In the genomic region with DNA sequence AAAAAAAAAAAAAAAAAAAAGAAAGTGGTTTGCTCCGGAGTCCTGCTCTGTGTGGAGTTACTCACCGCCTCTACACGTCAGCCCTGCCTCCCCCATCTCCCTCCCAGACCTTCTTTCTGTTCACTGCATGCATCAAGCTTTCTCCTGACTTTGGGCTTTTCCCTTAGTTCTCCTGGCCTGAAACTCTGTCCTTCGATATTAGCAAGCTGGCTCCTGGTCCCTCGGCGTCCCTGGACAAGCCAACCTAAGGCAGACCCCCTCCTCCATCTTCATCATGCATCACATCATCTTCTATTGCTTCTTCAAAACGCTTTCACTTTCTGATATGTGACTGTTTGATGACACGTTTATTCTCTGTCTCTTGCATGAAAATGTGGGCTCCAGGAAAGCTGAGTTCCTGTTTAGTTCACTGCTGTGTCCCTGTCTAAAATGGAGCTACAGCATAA, we compare ENCODE assay signal across 8 cellular contexts. TPM values are rescaled to one million over a fixed set of nuclear protein-coding genes. Genes with fewer than 3 reads are reported as not detected.
DNase-seq lines count a peak whose midpoint lies in the region; ATAC-seq and TF ChIP-seq lines count a peak whose summit lies in the region.

No MANE protein-coding gene starts in this region.

- H3K27me3 ChIP-seq in BLaER1 (no peaks in the 10 kb centered on the region), testis (no peaks in the 10 kb centered on the region)

- H3K36me3 ChIP-seq in BLaER1 (no peaks in the 10 kb centered on the region), testis (ENCODE audit: low read depth, missing control alignments) (no peaks in the 10 kb centered on the region)

- intact Hi-C loops in testis (cut with DNase I; ENCODE audit: low total_unique reads), result no loop called here

- no peak overlapping the region for H3K9ac ChIP-seq in BLaER1

- H3K4me1 Mint-ChIP-seq in activated naive CD8-positive, alpha-beta T cell treated with anti-CD3 and anti-CD28 coated beads for 36 hours, result peaks cover 7% of the 10 kb centered on the region

- WGBS in testis, 2 donors, result 57 to 68% methylated on average over 8 of the region's 8 CpGs

- H3K27ac ChIP-seq in BLaER1, result no peak overlapping the region
- H3K27ac ChIP-seq in testis, result peak overlapping the region in 1 of 2 donors; percentile 11

- H3K4me3 Mint-ChIP-seq in activated naive CD8-positive, alpha-beta T cell treated with anti-CD3 and anti-CD28 coated beads for 36 hours, result peak overlapping the region; percentile 68

- H3K4me1 ChIP-seq in BLaER1, result peaks cover 72% of the 10 kb centered on the region
- H3K4me1 ChIP-seq in testis, result peaks cover 5% of the 10 kb centered on the region

- TF ChIP-seq POLR2A in testis (IDR thresholded peaks at IDR 0.05), result no peak

- H4K20me1 ChIP-seq in BLaER1, result no peaks in the 10 kb centered on the region

- H3K9me3 ChIP-seq in BLaER1 (peaks cover 4% of the 10 kb centered on the region; the same call in 1 of the 2 replicates), testis (no peaks in the 10 kb centered on the region)

- ATAC-seq in GM19468 (IDR thresholded peaks at IDR 0.05; ENCODE audit: extremely low read depth, unreplicated experiment) (peak; percentile 70), HG03571 (IDR thresholded peaks at IDR 0.05; ENCODE audit: unreplicated experiment) (peak; percentile 76)

- no peaks in the 10 kb centered on the region for H3K9me3 Mint-ChIP-seq in activated naive CD8-positive, alpha-beta T cell treated with anti-CD3 and anti-CD28 coated beads for 36 hours

- peak overlapping the region; percentile 91 for H3K27ac Mint-ChIP-seq in activated naive CD8-positive, alpha-beta T cell treated with anti-CD3 and anti-CD28 coated beads for 36 hours

- H3K4me3 ChIP-seq in BLaER1, result no peak overlapping the region
- H3K4me3 ChIP-seq in testis, result no peak overlapping the region

- peak; percentile 9 for DNase-seq in activated naive CD8-positive, alpha-beta T cell treated with anti-CD3 and anti-CD28 coated beads for 36 hours
- peak; percentile 53 for DNase-seq in testis
- DNase-seq in anterior cingulate cortex (lab: John Stamatoyannopoulos, UW), result no peak
- DNase-seq in NCI-H345 treated with DMSO at 0.1 percent for 48 hours (lab: John Stamatoyannopoulos, UW; ENCODE audit: unreplicated experiment), result no peak
- no peak for DNase-seq in cortex of kidney (lab: John Stamatoyannopoulos, UW)

- H3K27me3 Mint-ChIP-seq in activated naive CD8-positive, alpha-beta T cell treated with anti-CD3 and anti-CD28 coated beads for 36 hours, result peaks cover 13% of the 10 kb centered on the region

- no peaks in the 10 kb centered on the region for H3K36me3 Mint-ChIP-seq in activated naive CD8-positive, alpha-beta T cell treated with anti-CD3 and anti-CD28 coated beads for 36 hours

- TF ChIP-seq CTCF in testis (IDR thresholded peaks at IDR 0.05), result no peak

- H3K4me2 ChIP-seq in BLaER1, result peak overlapping the region; percentile 68

RNA-seq across cellular contexts. Expression of a gene that starts 40.6 kb away (rescaled TPM):
- total RNA-seq in activated naive CD8-positive, alpha-beta T cell treated with anti-CD3 and anti-CD28 coated beads for 36 hours, result 10 to 100 TPM; 18.6 to 22.0 TPM
- total RNA-seq in testis, result 10 to 100 TPM; 81.3 to 83.7 TPM
- polyA plus RNA-seq in testis (ENCODE audit: insufficient read depth, low read depth, low replicate concordance), result 59.7 TPM

Comparison
In these comparisons a context has a peak if more than half of its experiments do, and no peak if none do; other contexts are left out.
1. DNase-seq: peak in activated naive CD8-positive, alpha-beta T cell treated with anti-CD3 and anti-CD28 coated beads for 36 hours (single experiment) and testis (single experiment); none in anterior cingulate cortex (0 of 58), NCI-H345 treated with DMSO at 0.1 percent for 48 hours (single experiment) and cortex of kidney (single experiment).